ENCODE assay signal across 18 cellular contexts in genomic region chrX:7214251-7214650, GRCh38.
"Had no signal": no experiment of that assay in that cellular context is flagged by ENCODE, and none has a peak within 500 bp of the region (broad histone marks: within the 10 kb centered on the region; RNA-seq: fewer than 3 reads in every experiment).

No MANE protein-coding gene starts in this region.

- H3K4me2 ChIP-seq: smooth muscle cell had no signal

- H3K4me1 Mint-ChIP-seq: activated naive CD8-positive, alpha-beta T cell treated with anti-CD3 and anti-CD28 coated beads, Interleukin-2, amount 10 ng/mL, durations not matched to agents 7 days and 5 days; central memory CD8-positive, alpha-beta T cell had no signal

- H3K4me3 ChIP-seq: coronary artery, esophagus muscularis mucosa, smooth muscle cell, tibial nerve had no signal

- H3K4me1 ChIP-seq: esophagus muscularis mucosa, tibial nerve had no signal

- H3K4me3 Mint-ChIP-seq: activated naive CD8-positive, alpha-beta T cell treated with anti-CD3 and anti-CD28 coated beads, Interleukin-2, amount 10 ng/mL, durations not matched to agents 7 days and 5 days; activated T-helper 1 cell treated with anti-CD3 and anti-CD28 coated beads, Interleukin-12 subunit alpha, Interleukin-12 subunit beta, Interleukin-2, Interleukin-4 antibody, amounts not matched to agents 30 ng/mL and 10 ng/mL and 1 ng/mL, durations not matched to agents 14 hours and 24 hours and 36 hours; central memory CD8-positive, alpha-beta T cell; natural killer cell treated with Interleukin-12 subunit alpha and Interleukin-12 subunit beta and Interleukin-15 and Interleukin-18, amount 100 ng/mL, for 72 hours had no signal

- H3K27me3 ChIP-seq: brain microvascular endothelial cell, esophagus muscularis mucosa, tibial nerve had no signal

- H3K27ac Mint-ChIP-seq: activated naive CD8-positive, alpha-beta T cell treated with anti-CD3 and anti-CD28 coated beads, Interleukin-2, amount 10 ng/mL, durations not matched to agents 7 days and 5 days; activated T-helper 1 cell treated with anti-CD3 and anti-CD28 coated beads, Interleukin-12 subunit alpha, Interleukin-12 subunit beta, Interleukin-2, Interleukin-4 antibody, amounts not matched to agents 30 ng/mL and 10 ng/mL and 1 ng/mL, durations not matched to agents 14 hours and 24 hours and 36 hours; natural killer cell treated with Interleukin-12 subunit alpha and Interleukin-12 subunit beta and Interleukin-15 and Interleukin-18, amount 100 ng/mL, for 72 hours had no signal

- H3K36me3 Mint-ChIP-seq: activated naive CD8-positive, alpha-beta T cell treated with anti-CD3 and anti-CD28 coated beads, Interleukin-2, amount 10 ng/mL, durations not matched to agents 7 days and 5 days; natural killer cell treated with Interleukin-12 subunit alpha and Interleukin-12 subunit beta and Interleukin-15 and Interleukin-18, amount 100 ng/mL, for 72 hours had no signal

- H3K36me3 ChIP-seq: brain microvascular endothelial cell, esophagus muscularis mucosa, tibial nerve had no signal

- H3K9me3 ChIP-seq: esophagus muscularis mucosa, tibial nerve had no signal

- H3K9me3 Mint-ChIP-seq: activated naive CD8-positive, alpha-beta T cell treated with anti-CD3 and anti-CD28 coated beads, Interleukin-2, amount 10 ng/mL, durations not matched to agents 7 days and 5 days; activated T-helper 1 cell treated with anti-CD3 and anti-CD28 coated beads, Interleukin-12 subunit alpha, Interleukin-12 subunit beta, Interleukin-2, Interleukin-4 antibody, amounts not matched to agents 30 ng/mL and 10 ng/mL and 1 ng/mL, durations not matched to agents 14 hours and 24 hours and 36 hours; central memory CD8-positive, alpha-beta T cell; natural killer cell treated with Interleukin-12 subunit alpha and Interleukin-12 subunit beta and Interleukin-15 and Interleukin-18, amount 100 ng/mL, for 72 hours had no signal

- H3K27ac ChIP-seq: brain microvascular endothelial cell, coronary artery, esophagus muscularis mucosa, tibial nerve had no signal

- DNase-seq: activated CD4-positive, alpha-beta T cell treated with anti-CD3 and anti-CD28 coated beads, Interleukin-2, amount 50 U/mL, for 1 hour; activated CD8-positive, alpha-beta memory T cell treated with anti-CD3 and anti-CD28 coated beads for 24 hours; activated naive CD4-positive, alpha-beta T cell; activated naive CD8-positive, alpha-beta T cell treated with anti-CD3 and anti-CD28 coated beads, Interleukin-2, amount 10 ng/mL, durations not matched to agents 7 days and 5 days; brain microvascular endothelial cell; occipital lobe; right cardiac atrium; stimulated activated CD4-positive, alpha-beta T cell treated with anti-CD3 and anti-CD28 coated beads, Interleukin-4, amount 100 ng/mL, for 4 hours; stimulated activated CD8-positive, alpha-beta memory T cell treated with anti-CD3 and anti-CD28 coated beads, Interleukin-4, amount 100 ng/mL, for 48 hours; stimulated activated naive CD4-positive, alpha-beta T cell treated with Interleukin-2 at 50 U/mL for 16 hours; substantia nigra had no signal

- H3K27me3 Mint-ChIP-seq: activated naive CD8-positive, alpha-beta T cell treated with anti-CD3 and anti-CD28 coated beads, Interleukin-2, amount 10 ng/mL, durations not matched to agents 7 days and 5 days; central memory CD8-positive, alpha-beta T cell; natural killer cell treated with Interleukin-12 subunit alpha and Interleukin-12 subunit beta and Interleukin-15 and Interleukin-18, amount 100 ng/mL, for 72 hours had no signal
